In the genomic region with DNA sequence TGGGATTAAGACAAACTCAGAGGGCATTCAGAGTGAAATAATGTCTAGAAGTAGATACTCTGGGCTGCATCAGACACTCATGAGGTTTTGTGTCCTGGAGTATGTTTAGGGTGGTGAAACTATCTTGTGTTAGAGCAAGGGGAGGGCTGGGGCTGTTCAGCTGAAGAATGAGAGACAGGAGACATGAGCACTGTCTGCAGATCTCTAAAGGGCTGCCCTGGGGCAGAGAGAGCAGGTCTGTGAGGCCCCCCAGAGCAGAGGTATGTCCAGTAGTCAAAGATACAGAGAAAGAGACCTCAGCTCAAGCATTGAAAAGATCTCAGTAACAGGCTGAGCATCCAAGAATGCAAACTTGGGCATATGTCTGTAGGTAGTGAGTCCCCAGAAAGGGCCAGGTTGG, we compare ENCODE assay signal across 17 cellular contexts. TPM values are rescaled to one million over a fixed set of nuclear protein-coding genes. Genes with fewer than 3 reads are reported as not detected.
A peak's percentile ranks its signal among the peaks of the same experiment; 100 is the strongest.
DNase-seq lines count a peak whose midpoint lies in the region; ATAC-seq and TF ChIP-seq lines count a peak whose summit lies in the region.
"Had no signal": no experiment of that assay in that cellular context is flagged by ENCODE, and none has a peak within 500 bp of the region (broad histone marks: within the 10 kb centered on the region; RNA-seq: fewer than 3 reads in every experiment).

No MANE protein-coding gene starts in this region.

- intact Hi-C loops in naive thymus-derived CD4-positive, alpha-beta T cell (cut with micrococcal nuclease), result no loop called here

- TF ChIP-seq CTCF in coronary artery (IDR thresholded peaks at IDR 0.05) (no peak), neural progenitor cell (IDR thresholded peaks at IDR 0.05) (no peak)

- no peaks in the 10 kb centered on the region for H3K9me3 Mint-ChIP-seq in neural progenitor cell
- no peaks in the 10 kb centered on the region for H3K9me3 Mint-ChIP-seq in stimulated activated effector memory CD8-positive, alpha-beta T cell treated with anti-CD3 and anti-CD28 coated beads, Interleukin-12 subunit alpha, Interleukin-12 subunit beta, amount 100 ng/mL, for 72 hours
- peaks cover 0 to 2% (median 0%) of the 10 kb centered on the region in 11 donors for H3K9me3 Mint-ChIP-seq in naive thymus-derived CD4-positive, alpha-beta T cell
- H3K9me3 Mint-ChIP-seq in naive thymus-derived CD8-positive, alpha-beta T cell, result no peaks in the 10 kb centered on the region
- H3K9me3 Mint-ChIP-seq: CD4-positive, alpha-beta memory T cell had no signal

- no peak overlapping the region for H3K4me3 Mint-ChIP-seq in neural progenitor cell
- no peak overlapping the region for H3K4me3 Mint-ChIP-seq in stimulated activated effector memory CD8-positive, alpha-beta T cell treated with anti-CD3 and anti-CD28 coated beads, Interleukin-12 subunit alpha, Interleukin-12 subunit beta, amount 100 ng/mL, for 72 hours
- no peak overlapping the region for H3K4me3 Mint-ChIP-seq in naive thymus-derived CD4-positive, alpha-beta T cell
- H3K4me3 Mint-ChIP-seq in naive thymus-derived CD8-positive, alpha-beta T cell, result no peak overlapping the region
- H3K4me3 Mint-ChIP-seq: CD4-positive, alpha-beta memory T cell; HFFc6 had no signal

- H3K27ac ChIP-seq in coronary artery (no peak overlapping the region), neural progenitor cell (no peak overlapping the region)
- H3K27ac ChIP-seq in naive thymus-derived CD4-positive, alpha-beta T cell (ENCODE audit: low read depth, low read length), result no peak overlapping the region

- peaks cover 9% of the 10 kb centered on the region for H3K27me3 Mint-ChIP-seq in neural progenitor cell (ENCODE audit: insufficient read depth, low read depth)
- H3K27me3 Mint-ChIP-seq in naive thymus-derived CD4-positive, alpha-beta T cell, result peaks cover 11 to 22% (median 17%) of the 10 kb centered on the region in 5 donors
- H3K27me3 Mint-ChIP-seq in naive thymus-derived CD8-positive, alpha-beta T cell, result peaks cover 3 to 36% (median 12%) of the 10 kb centered on the region in 5 donors

- no peaks in the 10 kb centered on the region for H3K9me3 ChIP-seq in neural progenitor cell (ENCODE audit: low read depth)
- no peaks in the 10 kb centered on the region for H3K9me3 ChIP-seq in naive thymus-derived CD4-positive, alpha-beta T cell (ENCODE audit: control insufficient read depth in 2 of 3, low read length in 3 of 3)
- H3K9me3 ChIP-seq: HAP-1 had no signal

- no peaks in the 10 kb centered on the region for H4K20me1 ChIP-seq in neural progenitor cell (ENCODE audit: low read depth)

- POLR2A ChIA-PET in naive thymus-derived CD4-positive, alpha-beta T cell (lab: Charles Lee), result no interaction called here
- POLR2A ChIA-PET in naive thymus-derived CD8-positive, alpha-beta T cell (lab: Charles Lee), result no interaction called here

- peak; percentile 29 for ATAC-seq in stimulated activated effector memory CD8-positive, alpha-beta T cell treated with anti-CD3 and anti-CD28 coated beads, Interleukin-12 subunit alpha, Interleukin-12 subunit beta, amount 100 ng/mL, for 72 hours
- ATAC-seq in naive thymus-derived CD4-positive, alpha-beta T cell, result no peak
- no peak for ATAC-seq in GM18867 (IDR thresholded peaks at IDR 0.05; ENCODE audit: unreplicated experiment)
- no peak for ATAC-seq in naive thymus-derived CD8-positive, alpha-beta T cell

- no peak overlapping the region for H3K9ac ChIP-seq in neural progenitor cell

- no peaks in the 10 kb centered on the region for H3K79me2 ChIP-seq in neural progenitor cell (ENCODE audit: low read depth)

- H3K4me3 ChIP-seq in coronary artery, result no peak overlapping the region
- H3K4me3 ChIP-seq in neural progenitor cell, result no peak overlapping the region
- H3K4me3 ChIP-seq in naive thymus-derived CD4-positive, alpha-beta T cell (ENCODE audit: low read length), result no peak overlapping the region
- H3K4me3 ChIP-seq: HAP-1 had no signal

- H3K4me1 Mint-ChIP-seq in neural progenitor cell, result peaks cover 2% of the 10 kb centered on the region
- H3K4me1 Mint-ChIP-seq in stimulated activated effector memory CD8-positive, alpha-beta T cell treated with anti-CD3 and anti-CD28 coated beads, Interleukin-12 subunit alpha, Interleukin-12 subunit beta, amount 100 ng/mL, for 72 hours, result no peaks in the 10 kb centered on the region
- no peaks in the 10 kb centered on the region for H3K4me1 Mint-ChIP-seq in naive thymus-derived CD4-positive, alpha-beta T cell
- H3K4me1 Mint-ChIP-seq in naive thymus-derived CD8-positive, alpha-beta T cell, result no peaks in the 10 kb centered on the region

- no peak overlapping the region for H2AFZ ChIP-seq in neural progenitor cell (replicated peaks)

- peak; percentile 12 for DNase-seq in coronary artery (ENCODE audit: low spot score)
- DNase-seq in islet precursor cell, result peak; percentile 63
- no peak for DNase-seq in neural progenitor cell (ENCODE audit: low spot score)
- DNase-seq in stimulated activated effector memory CD8-positive, alpha-beta T cell treated with anti-CD3 and anti-CD28 coated beads, Interleukin-12 subunit alpha, Interleukin-12 subunit beta, amount 100 ng/mL, for 72 hours (ENCODE audit: low spot score in 2 of 2), result no peak
- no peak for DNase-seq in naive thymus-derived CD4-positive, alpha-beta T cell
- DNase-seq in NCI-H748 treated with DMSO at 0.1 percent for 48 hours (lab: John Stamatoyannopoulos, UW), result no peak
- no peak for DNase-seq in naive thymus-derived CD8-positive, alpha-beta T cell
- DNase-seq: C1 segment of cervical spinal cord; Calu3; CD4-positive, alpha-beta memory T cell; COR-L47; DMS79 treated with DMSO at 0.1 percent for 48 hours; GF-D8; GOT3; HFFc6 had no signal

- CTCF ChIA-PET in naive thymus-derived CD4-positive, alpha-beta T cell (lab: Charles Lee), result no interaction called here

- peak overlapping the region; percentile 47 for H3K27ac Mint-ChIP-seq in neural progenitor cell
- H3K27ac Mint-ChIP-seq in stimulated activated effector memory CD8-positive, alpha-beta T cell treated with anti-CD3 and anti-CD28 coated beads, Interleukin-12 subunit alpha, Interleukin-12 subunit beta, amount 100 ng/mL, for 72 hours, result no peak overlapping the region
- no peak overlapping the region for H3K27ac Mint-ChIP-seq in naive thymus-derived CD4-positive, alpha-beta T cell
- H3K27ac Mint-ChIP-seq in naive thymus-derived CD8-positive, alpha-beta T cell, result peak overlapping the region in 1 of 10 donors; percentile 6
- H3K27ac Mint-ChIP-seq: HFFc6 had no signal

- H3F3A ChIP-seq in neural progenitor cell (ENCODE audit: low read depth), result no peaks in the 10 kb centered on the region

- no peak overlapping the region for H3K4me2 ChIP-seq in neural progenitor cell

- H3K27me3 ChIP-seq in neural progenitor cell, result no peaks in the 10 kb centered on the region
- H3K27me3 ChIP-seq in naive thymus-derived CD4-positive, alpha-beta T cell (ENCODE audit: control insufficient read depth in 2 of 2, insufficient read depth in 2 of 2, low read length in 2 of 2), result no peaks in the 10 kb centered on the region

- H3K36me3 ChIP-seq in neural progenitor cell, result no peaks in the 10 kb centered on the region
- H3K36me3 ChIP-seq in naive thymus-derived CD4-positive, alpha-beta T cell (ENCODE audit: control insufficient read depth in 2 of 3, insufficient read depth in 3 of 3, low read length in 3 of 3), result no peaks in the 10 kb centered on the region
- H3K36me3 ChIP-seq: HAP-1 had no signal

- peaks cover 5% of the 10 kb centered on the region for H3K4me1 ChIP-seq in neural progenitor cell
- H3K4me1 ChIP-seq in naive thymus-derived CD4-positive, alpha-beta T cell (ENCODE audit: control insufficient read depth in 2 of 2, insufficient read depth in 2 of 2, low read length in 2 of 2), result no peaks in the 10 kb centered on the region
- H3K4me1 ChIP-seq: HAP-1 had no signal

- H3K36me3 Mint-ChIP-seq in neural progenitor cell, result no peaks in the 10 kb centered on the region
- H3K36me3 Mint-ChIP-seq in stimulated activated effector memory CD8-positive, alpha-beta T cell treated with anti-CD3 and anti-CD28 coated beads, Interleukin-12 subunit alpha, Interleukin-12 subunit beta, amount 100 ng/mL, for 72 hours, result no peaks in the 10 kb centered on the region
- H3K36me3 Mint-ChIP-seq in naive thymus-derived CD4-positive, alpha-beta T cell, result no peaks in the 10 kb centered on the region
- H3K36me3 Mint-ChIP-seq in naive thymus-derived CD8-positive, alpha-beta T cell, result no peaks in the 10 kb centered on the region
- H3K36me3 Mint-ChIP-seq: CD4-positive, alpha-beta memory T cell had no signal

RNA-seq across cellular contexts. Expression of a gene that starts 45.9 kb away (rescaled TPM):
- 1.1 and 4.1 TPM in 2 replicates for total RNA-seq in neural progenitor cell (ENCODE audit: low replicate concordance)
- 1 to 10 TPM in 2 of 5 experiments, under 1 TPM in 3; 0.29 to 2.0 (median 0.81) TPM for total RNA-seq in naive thymus-derived CD4-positive, alpha-beta T cell
- under 1 TPM; 0.15 to 0.22 TPM for polyA plus RNA-seq in naive thymus-derived CD4-positive, alpha-beta T cell
- total RNA-seq in naive thymus-derived CD8-positive, alpha-beta T cell, result 1 to 10 TPM in 1 of 2 experiments, under 1 TPM in 1; 0.91 to 1.2 TPM
- under 1 TPM; 0.20 to 0.54 (median 0.29) TPM for polyA plus RNA-seq in naive thymus-derived CD8-positive, alpha-beta T cell

Comparison
In these comparisons a context has a peak if more than half of its experiments do, and no peak if none do; other contexts are left out.
1. DNase-seq: peak in coronary artery (single experiment) and islet precursor cell (single experiment); none in neural progenitor cell (single experiment), stimulated activated effector memory CD8-positive, alpha-beta T cell treated with anti-CD3 and anti-CD28 coated beads, Interleukin-12 subunit alpha, Interleukin-12 subunit beta, amount 100 ng/mL, for 72 hours (0 of 2), naive thymus-derived CD4-positive, alpha-beta T cell (0 of 9), NCI-H748 treated with DMSO at 0.1 percent for 48 hours (single experiment) and naive thymus-derived CD8-positive, alpha-beta T cell (0 of 10).